In genomic region chr5:74476197-74477081, GRCh38 we compare ENCODE assay signal across 16 cellular contexts.
A peak's percentile ranks its signal among the peaks of the same experiment; 100 is the strongest.
DNase-seq lines count a peak whose midpoint lies in the region; ATAC-seq and TF ChIP-seq lines count a peak whose summit lies in the region.
"Had no signal": no experiment of that assay in that cellular context is flagged by ENCODE, and none has a peak within 500 bp of the region (broad histone marks: within the 10 kb centered on the region; RNA-seq: fewer than 3 reads in every experiment).

No MANE protein-coding gene starts in this region.

- POLR2A ChIA-PET in naive thymus-derived CD8-positive, alpha-beta T cell (lab: Charles Lee), result no interaction called here

- H3K27me3 Mint-ChIP-seq in naive thymus-derived CD8-positive, alpha-beta T cell, result peaks cover 0 to 22% (median 5%) of the 10 kb centered on the region in 5 donors

- TF ChIP-seq POLR2A in right lobe of liver (IDR thresholded peaks at IDR 0.05), result no peak

- H3K4me3 ChIP-seq in dorsolateral prefrontal cortex, result no peak overlapping the region
- no peak overlapping the region for H3K4me3 ChIP-seq in right lobe of liver
- H3K4me3 ChIP-seq: BLaER1 treated with 17β-estradiol and CSF1 and Interleukin-3, amounts not matched to agents 10 nM and 100 nM; GM23248 had no signal

- no peaks in the 10 kb centered on the region for H3K9me3 ChIP-seq in right lobe of liver
- H3K9me3 ChIP-seq: BLaER1 treated with 17β-estradiol and CSF1 and Interleukin-3, amounts not matched to agents 10 nM and 100 nM had no signal

- H3K9me3 Mint-ChIP-seq in naive thymus-derived CD8-positive, alpha-beta T cell, result no peaks in the 10 kb centered on the region

- peaks cover 0 to 2% (median 0%) of the 10 kb centered on the region in 4 donors for H3K4me1 Mint-ChIP-seq in naive thymus-derived CD8-positive, alpha-beta T cell

- intact Hi-C loops in dorsolateral prefrontal cortex (cut with DNase I), result loop anchor here in 1 of 2 donors (10.0 kb wide), 1 partner anchor 128 kb away; no protein-coding TSS in a partner anchor
- intact Hi-C loops in right lobe of liver (cut with DNase I), result no loop called here

- H3K36me3 Mint-ChIP-seq in naive thymus-derived CD8-positive, alpha-beta T cell, result no peaks in the 10 kb centered on the region

- no peak overlapping the region for H3K27ac Mint-ChIP-seq in naive thymus-derived CD8-positive, alpha-beta T cell

- H3K27ac ChIP-seq in dorsolateral prefrontal cortex (peak overlapping the region in 34 of 59 donors; percentile 0 to 64 (median 46)), right lobe of liver (no peak overlapping the region)
- H3K27ac ChIP-seq: 22Rv1; BLaER1 treated with 17β-estradiol and CSF1 and Interleukin-3, amounts not matched to agents 10 nM and 100 nM; GM23248 had no signal

- 74% methylated on average over 9 of the region's 10 CpGs for WGBS in right lobe of liver (ENCODE audit: insufficient coverage, low coverage, low lambda C conversion rate, missing lambda C conversion rate)

- no peak overlapping the region for H3K4me3 Mint-ChIP-seq in naive thymus-derived CD8-positive, alpha-beta T cell

- ATAC-seq in naive thymus-derived CD8-positive, alpha-beta T cell, result no peak
- ATAC-seq in right lobe of liver, result no peak

- TF ChIP-seq CTCF in dorsolateral prefrontal cortex (IDR thresholded peaks at IDR 0.05 in 54 of 56, conservative IDR thresholded peaks at IDR 0.05 in 2 of 56; ENCODE audit: low read depth in 1 of 56, partially characterized antibody in 56 of 56), result no peak
- TF ChIP-seq CTCF in right lobe of liver (IDR thresholded peaks at IDR 0.05), result no peak

- H3K36me3 ChIP-seq in right lobe of liver, result no peaks in the 10 kb centered on the region
- H3K36me3 ChIP-seq: BLaER1 treated with 17β-estradiol and CSF1 and Interleukin-3, amounts not matched to agents 10 nM and 100 nM had no signal

- H3K27me3 ChIP-seq in dorsolateral prefrontal cortex, result no peaks in the 10 kb centered on the region
- H3K27me3 ChIP-seq in right lobe of liver, result no peaks in the 10 kb centered on the region
- H3K27me3 ChIP-seq: BLaER1 treated with 17β-estradiol and CSF1 and Interleukin-3, amounts not matched to agents 10 nM and 100 nM had no signal

- peak; percentile 44 for DNase-seq in NCI-H1092 treated with DMSO at 0.1 percent for 48 hours (lab: John Stamatoyannopoulos, UW)
- DNase-seq in NCI-H1092 (lab: John Stamatoyannopoulos, UW), result no peak
- peak; percentile 78 to 81 for DNase-seq in NCI-H526 (lab: John Stamatoyannopoulos, UW)
- no peak for DNase-seq in dorsolateral prefrontal cortex
- DNase-seq in superior temporal gyrus (ENCODE audit: extremely low spot score), result peak; percentile 43
- no peak for DNase-seq in naive thymus-derived CD8-positive, alpha-beta T cell
- no peak for DNase-seq in NK-92 treated with Interleukin-12 subunit alpha and Interleukin-12 subunit beta, amount 100 ng/mL, for 24 hours (lab: John Stamatoyannopoulos, UW)
- no peak for DNase-seq in right lobe of liver
- DNase-seq: GM23248, IMR-90, NCI-H1436 treated with DMSO at 0.1 percent for 48 hours, NCI-H2107, NCI-H774, SHP77 had no signal

- H3K4me1 ChIP-seq in right lobe of liver, result no peaks in the 10 kb centered on the region
- H3K4me1 ChIP-seq: BLaER1 treated with 17β-estradiol and CSF1 and Interleukin-3, amounts not matched to agents 10 nM and 100 nM had no signal

Comparison
In these comparisons a context has a peak if more than half of its experiments do, and no peak if none do; other contexts are left out.
1. DNase-seq: peak in NCI-H1092 treated with DMSO at 0.1 percent for 48 hours (single experiment), NCI-H526 (2 of 2) and superior temporal gyrus (single experiment); none in NCI-H1092 (single experiment), dorsolateral prefrontal cortex (0 of 10), naive thymus-derived CD8-positive, alpha-beta T cell (0 of 10), NK-92 treated with Interleukin-12 subunit alpha and Interleukin-12 subunit beta, amount 100 ng/mL, for 24 hours (single experiment) and right lobe of liver (0 of 3).
2. H3K27ac ChIP-seq: peak in dorsolateral prefrontal cortex (34 of 59); none in right lobe of liver (0 of 3).